In the genomic region with DNA sequence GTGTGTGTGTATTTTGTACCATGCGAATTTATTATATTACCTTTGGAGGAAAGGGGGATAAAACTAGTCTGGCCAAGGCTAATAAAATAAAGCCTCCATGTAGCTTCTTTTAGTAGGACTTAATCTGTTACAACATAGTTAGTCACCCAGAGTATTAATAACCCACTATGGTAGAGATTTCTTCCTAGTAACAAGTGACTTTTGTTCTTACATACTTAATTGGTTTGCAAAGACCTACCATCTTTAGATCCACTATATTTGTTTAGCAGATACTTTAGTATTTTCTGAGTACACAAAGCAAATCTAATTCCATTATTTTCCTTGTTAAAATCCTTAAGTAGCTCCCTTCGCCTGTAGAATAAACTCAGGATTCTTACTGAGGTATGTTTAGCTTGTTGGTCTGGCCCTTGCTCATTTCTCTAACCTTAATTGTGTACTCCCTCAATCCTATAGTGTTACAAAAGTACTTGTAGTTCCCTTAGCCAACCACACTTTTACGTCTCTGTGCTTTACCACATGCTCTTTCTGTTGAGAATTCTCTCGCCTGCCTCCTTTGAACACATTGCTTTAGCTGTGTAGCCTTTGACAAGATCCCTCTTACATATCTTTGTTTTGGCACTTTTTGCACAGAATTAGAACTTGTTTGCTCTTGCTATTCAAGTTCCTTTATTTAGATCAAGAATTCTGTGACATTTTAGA, we compare ENCODE assay signal across 10 cellular contexts. TPM values are rescaled to one million over a fixed set of nuclear protein-coding genes. Genes with fewer than 3 reads are reported as not detected.
DNase-seq lines count a peak whose midpoint lies in the region; ATAC-seq, FAIRE-seq and TF ChIP-seq lines count a peak whose summit lies in the region.
"Had no signal": no experiment of that assay in that cellular context is flagged by ENCODE, and none has a peak within 500 bp of the region (broad histone marks: within the 10 kb centered on the region; RNA-seq: fewer than 3 reads in every experiment).

No MANE protein-coding gene starts in this region.

- no peaks in the 10 kb centered on the region for H3K9me3 ChIP-seq in A549
- no peaks in the 10 kb centered on the region for H3K9me3 ChIP-seq in testis
- H3K9me3 ChIP-seq: tibial artery had no signal

- peak; percentile 54 to 55; a peak in 4 of 6 replicates for ATAC-seq in A549
- ATAC-seq in left colon = peak; percentile 25
- ATAC-seq in GM19351 (IDR thresholded peaks at IDR 0.05; ENCODE audit: unreplicated experiment) = no peak
- ATAC-seq in GM21723 (IDR thresholded peaks at IDR 0.05; ENCODE audit: unreplicated experiment) = no peak

- POLR2A ChIA-PET in A549 (lab: Yijun Ruan, JAX) = interaction anchor here (0.9 to 1.1 kb wide), 2 partner anchors 11 to 24 kb away, joined by 3 to 6 read pairs; a partner anchor contains a TSS

- TF ChIP-seq CTCF in A549 (IDR thresholded peaks at IDR 0.05) (no peak), testis (IDR thresholded peaks at IDR 0.05) (no peak)

- no peaks in the 10 kb centered on the region for H3K27me3 ChIP-seq in testis
- H3K27me3 ChIP-seq: tibial artery had no signal

- intact Hi-C loops in left colon (cut with DNase I, micrococcal nuclease) = no loop called here
- intact Hi-C loops in testis (cut with DNase I; ENCODE audit: low total_unique reads) = no loop called here

- no peak for TF ChIP-seq RAD21 in A549 (conservative IDR thresholded peaks at IDR 0.05 in 1 of 2, IDR thresholded peaks at IDR 0.05 in 1 of 2)

- H3K4me3 ChIP-seq in A549 = no peak overlapping the region
- H3K4me3 ChIP-seq in testis = no peak overlapping the region
- H3K4me3 ChIP-seq: tibial artery had no signal

- DNase-seq in A549 (ENCODE audit: low read depth in 1 of 2, low spot score in 1 of 2) (no peak), HCEC 1CT (peak; percentile 71), amniotic epithelial cell (ENCODE audit: low read depth) (peak; percentile 80), left colon (no peak), testis (no peak)
- DNase-seq in activated CD8-positive, alpha-beta memory T cell treated with anti-CD3 and anti-CD28 coated beads for 24 hours = no peak
- DNase-seq: tibial artery had no signal

- no peak overlapping the region for H3K4me2 ChIP-seq in A549

- TF ChIP-seq EP300 in A549 (IDR thresholded peaks at IDR 0.05) = no peak

- H3K27ac ChIP-seq in A549 (no peak overlapping the region), testis (no peak overlapping the region)
- H3K27ac ChIP-seq: tibial artery had no signal

- H3K4me1 ChIP-seq in A549 = peaks cover 39% of the 10 kb centered on the region
- peaks cover 15% of the 10 kb centered on the region for H3K4me1 ChIP-seq in testis

- TF ChIP-seq POLR2A in A549 (IDR thresholded peaks at IDR 0.05; ENCODE audit: low read length) = no peak
- no peak for TF ChIP-seq POLR2A in testis (IDR thresholded peaks at IDR 0.05)

- no peak for FAIRE-seq in A549 (lab: Jason Lieb, UNC)
- FAIRE-seq: TTC549 had no signal

- no peaks in the 10 kb centered on the region for H3K36me3 ChIP-seq in testis (ENCODE audit: low read depth, missing control alignments)

- CTCF ChIA-PET in A549 (lab: Yijun Ruan, JAX) = interaction anchor here (0.6 to 1.6 kb wide), 3 partner anchors 12 to 44 kb away, joined by 3 to 10 read pairs (median 3); a partner anchor contains a TSS

- WGBS in A549 (ENCODE audit: missing lambda C conversion rate) = 88% methylated on average over 4 of the region's 4 CpGs
- WGBS in testis, 2 donors = 69 to 70% methylated on average over 4 of the region's 4 CpGs

TF ChIP-seq in A549, 52 proteins besides CTCF, POLR2A, EP300 and RAD21:
- TF ChIP-seq EHMT2 (IDR thresholded peaks at IDR 0.05; ENCODE audit: low read depth) = no peak
- peak; percentile 94 for TF ChIP-seq RFX5 (IDR thresholded peaks at IDR 0.05)
- no peak for TF ChIP-seq CBX8 (IDR thresholded peaks at IDR 0.05)

RNA-seq across cellular contexts. Expression of a gene that starts 23.6 kb away (rescaled TPM):
- 360 and 376 TPM in 2 replicates for polyA plus RNA-seq in A549 (2011; rRNA removed)
- 93.7 and 99.5 TPM in 2 replicates for polyA plus RNA-seq in A549 (2012; cell fraction: cytosol; rRNA removed)
- 191 and 272 TPM in 2 replicates for polyA plus RNA-seq in A549 (2012; cell fraction: nucleus; rRNA removed)
- polyA plus RNA-seq in A549 (2017; fragmentation: RNase III; extraction: RNeasy Plus Mini Kit Qiagen cat#74134 plus additional on column Dnase treatment) = 182 to 185 TPM (median 183 TPM) in 3 replicates
- 712 and 826 TPM in 2 replicates for polyA minus RNA-seq in A549 (2011; rRNA and poly(A)+ RNA removed)
- 100 to 1,000 TPM; 295 to 329 TPM for total RNA-seq in left colon
- total RNA-seq in testis = 100 to 1,000 TPM; 221 to 253 TPM
- 137 TPM for polyA plus RNA-seq in testis (ENCODE audit: insufficient read depth, low read depth, low replicate concordance)

Comparison
In these comparisons a context has a peak if more than half of its experiments do, and no peak if none do; other contexts are left out.
1. ATAC-seq: peak in A549 (2 of 2) and left colon (single experiment); none in GM19351 (single experiment) and GM21723 (single experiment).
2. DNase-seq: peak in HCEC 1CT (single experiment) and amniotic epithelial cell (single experiment); none in A549 (0 of 2), left colon (0 of 2), testis (single experiment) and activated CD8-positive, alpha-beta memory T cell treated with anti-CD3 and anti-CD28 coated beads for 24 hours (single experiment).